18 cellular contexts compared by ENCODE assay signal in the genomic region with DNA sequence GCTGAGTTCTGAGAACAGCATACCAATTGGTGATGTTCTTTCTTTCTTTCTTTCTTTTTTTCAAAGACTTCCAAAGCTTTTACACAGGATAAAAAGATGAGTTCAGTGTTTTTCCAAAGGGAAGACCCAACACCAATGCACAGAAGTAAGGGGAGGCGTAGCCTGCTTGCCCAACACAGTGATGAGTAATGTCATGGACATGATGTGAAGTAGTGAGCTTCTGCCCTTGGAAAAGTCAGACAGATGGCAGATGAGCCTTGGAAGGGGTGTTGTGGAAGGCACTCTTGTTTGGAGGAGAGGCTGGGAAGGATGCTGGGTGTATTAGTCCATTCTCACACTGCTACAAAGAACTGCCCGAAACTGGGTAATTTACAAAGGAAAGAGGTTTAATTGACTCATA. TPM values are rescaled to one million over a fixed set of nuclear protein-coding genes. Genes with fewer than 3 reads are reported as not detected.
DNase-seq lines count a peak whose midpoint lies in the region; ATAC-seq, FAIRE-seq and TF ChIP-seq lines count a peak whose summit lies in the region.
"Had no signal": no experiment of that assay in that cellular context is flagged by ENCODE, and none has a peak within 500 bp of the region (broad histone marks: within the 10 kb centered on the region; RNA-seq: fewer than 3 reads in every experiment).

No MANE protein-coding gene starts in this region.

- H2AFZ ChIP-seq in mesenchymal stem cell (ENCODE audit: low read depth, low read length): no peak overlapping the region

- H3K36me3 ChIP-seq in bronchial epithelial cell (ENCODE audit: control insufficient read depth, insufficient read depth, low read length): peaks cover 7% of the 10 kb centered on the region
- H3K36me3 ChIP-seq in mesenchymal stem cell (ENCODE audit: control insufficient read depth in 1 of 2, insufficient read depth in 2 of 2, low read depth in 1 of 2, low read length in 2 of 2): peaks cover 0 to 19% of the 10 kb centered on the region in 2 experiments
- H3K36me3 ChIP-seq in tibial nerve: peaks cover 0 to 29% (median 0%) of the 10 kb centered on the region in 3 donors
- H3K36me3 ChIP-seq in heart left ventricle: peaks cover 0 to 14% (median 0%) of the 10 kb centered on the region in 9 donors

- TF ChIP-seq EP300 in tibial nerve (IDR thresholded peaks at IDR 0.05): no peak

- H3K9me3 ChIP-seq in mesenchymal stem cell (ENCODE audit: control insufficient read depth, low read length) (no peaks in the 10 kb centered on the region), tibial nerve (no peaks in the 10 kb centered on the region), heart left ventricle (no peaks in the 10 kb centered on the region)
- H3K9me3 ChIP-seq: gastroesophageal sphincter, MG63 had no signal

- no peak for TF ChIP-seq POLR2A in tibial nerve (IDR thresholded peaks at IDR 0.05)
- TF ChIP-seq POLR2A in heart left ventricle (IDR thresholded peaks at IDR 0.05): no peak

- H4K91ac ChIP-seq in mesenchymal stem cell (ENCODE audit: low read length): peak overlapping the region; percentile 48

- no peak overlapping the region for H3K9ac ChIP-seq in mesenchymal stem cell (ENCODE audit: low read length)

- H3K27ac ChIP-seq in mesenchymal stem cell (ENCODE audit: low read length, poor library complexity, severe bottlenecking) (no peak overlapping the region), tibial nerve (no peak overlapping the region), heart left ventricle (no peak overlapping the region)
- H3K27ac ChIP-seq: gastroesophageal sphincter had no signal

- no peak overlapping the region for H2BK120ac ChIP-seq in mesenchymal stem cell (ENCODE audit: low read depth, low read length)

- DNase-seq in AG10803 (ENCODE audit: low read depth): peak; percentile 73
- peak; percentile 49 for DNase-seq in LHCN-M2 (ENCODE audit: low read depth)
- DNase-seq in bronchial epithelial cell (ENCODE audit: low read depth): peak; percentile 65
- DNase-seq in mesenchymal stem cell: peak; percentile 89
- no peak for DNase-seq in tibial nerve (ENCODE audit: low spot score in 2 of 2)
- no peak for DNase-seq in GF-D8 (lab: John Stamatoyannopoulos, UW)
- no peak for DNase-seq in heart left ventricle
- DNase-seq in T-helper 9 cell: no peak
- DNase-seq: activated CD4-positive, alpha-beta T cell treated with anti-CD3 and anti-CD28 coated beads, Interleukin-2, amount 50 U/mL, for 48 hours; activated T-cell treated with anti-CD3 and anti-CD28 coated beads, Interleukin-2, amount 50 U/mL, for 72 hours; NCI-H2081; NCI-H774; occipital lobe; stimulated activated naive CD4-positive, alpha-beta T cell treated with Interleukin-2 at 50 U/mL for 16 hours had no signal

- H2AK5ac ChIP-seq in mesenchymal stem cell (ENCODE audit: low read length, severe bottlenecking): no peak overlapping the region

- no peak overlapping the region for H3K4me2 ChIP-seq in mesenchymal stem cell (ENCODE audit: low read length, poor library complexity, severe bottlenecking)

- peak overlapping the region in 1 of 2 experiments; percentile 29 for H2BK12ac ChIP-seq in mesenchymal stem cell (ENCODE audit: low read length in 2 of 2)

- H2BK5ac ChIP-seq in mesenchymal stem cell (ENCODE audit: low read depth, low read length, poor library complexity, severe bottlenecking): no peak overlapping the region

- no peak overlapping the region for H4K8ac ChIP-seq in mesenchymal stem cell (ENCODE audit: low read length)

- no peak overlapping the region for H3K4me3 ChIP-seq in AG10803 (ENCODE audit: low read length)
- no peak overlapping the region for H3K4me3 ChIP-seq in bronchial epithelial cell (ENCODE audit: low read depth, low read length)
- no peak overlapping the region for H3K4me3 ChIP-seq in mesenchymal stem cell (ENCODE audit: insufficient read depth in 1 of 2, low read depth in 1 of 2, low read length in 2 of 2)
- no peak overlapping the region for H3K4me3 ChIP-seq in tibial nerve
- H3K4me3 ChIP-seq in heart left ventricle: no peak overlapping the region
- H3K4me3 ChIP-seq: gastroesophageal sphincter, MG63, skin epidermis had no signal

- H3K18ac ChIP-seq in mesenchymal stem cell (ENCODE audit: low read depth in 1 of 2, low read length in 2 of 2): peak overlapping the region in 1 of 2 experiments; percentile 8

- intact Hi-C loops in heart left ventricle (cut with DNase I): no loop called here

- FAIRE-seq in bronchial epithelial cell (lab: Jason Lieb, UNC): no peak

- H3K23ac ChIP-seq in mesenchymal stem cell (ENCODE audit: low read length in 2 of 2): no peak overlapping the region

- 53% methylated on average over 2 of the region's 2 CpGs for WGBS in mesenchymal stem cell
- WGBS in tibial nerve, 2 donors: 84 to 94% methylated on average over 2 of the region's 2 CpGs
- WGBS in heart left ventricle, 4 donors: 92 to 96% (median 94%) methylated on average over 2 of the region's 2 CpGs

- H3K4ac ChIP-seq in mesenchymal stem cell (ENCODE audit: low read depth in 1 of 2, low read length in 2 of 2): no peak overlapping the region

- no peaks in the 10 kb centered on the region for H3K27me3 ChIP-seq in bronchial epithelial cell (ENCODE audit: control insufficient read depth, insufficient read depth, low read length)
- H3K27me3 ChIP-seq in mesenchymal stem cell (ENCODE audit: control insufficient read depth in 1 of 2, insufficient read depth in 1 of 2, low read length in 2 of 2): no peaks in the 10 kb centered on the region
- H3K27me3 ChIP-seq in tibial nerve: no peaks in the 10 kb centered on the region
- H3K27me3 ChIP-seq in heart left ventricle: no peaks in the 10 kb centered on the region
- H3K27me3 ChIP-seq: gastroesophageal sphincter, MG63 had no signal

- no peak for ATAC-seq in heart left ventricle
- ATAC-seq: gastroesophageal sphincter had no signal

- no peak overlapping the region for H3K14ac ChIP-seq in mesenchymal stem cell (ENCODE audit: low read length in 2 of 2)

- peak overlapping the region; percentile 9 for H2BK15ac ChIP-seq in mesenchymal stem cell (ENCODE audit: low read depth, poor library complexity, severe bottlenecking)

- peaks cover 16% of the 10 kb centered on the region for H3K4me1 ChIP-seq in mesenchymal stem cell (ENCODE audit: control insufficient read depth, insufficient read depth, low read depth, low read length)
- peaks cover 0 to 11% (median 5%) of the 10 kb centered on the region in 4 donors for H3K4me1 ChIP-seq in tibial nerve
- peaks cover 0 to 18% (median 12%) of the 10 kb centered on the region in 12 donors for H3K4me1 ChIP-seq in heart left ventricle

- H3K79me1 ChIP-seq in mesenchymal stem cell (replicated peaks; ENCODE audit: low read length, poor library complexity, severe bottlenecking): no peaks in the 10 kb centered on the region

- TF ChIP-seq CTCF in AG10803 (conservative IDR thresholded peaks at IDR 0.05; ENCODE audit: low read length) (no peak), bronchial epithelial cell (IDR thresholded peaks at IDR 0.05; ENCODE audit: insufficient read depth, low read length, severe bottlenecking) (no peak), tibial nerve (IDR thresholded peaks at IDR 0.05) (no peak), heart left ventricle (IDR thresholded peaks at IDR 0.05) (no peak)

RNA-seq across cellular contexts. Expression of gene LRP11, which starts 12.7 kb away (rescaled TPM):
- total RNA-seq in LHCN-M2 (2014; rRNA removed) (46.6 and 50.9 TPM in 2 replicates), bronchial epithelial cell (108 and 129 TPM in 2 replicates), tibial nerve (10 to 100 TPM; 14.1 to 41.8 (median 31.7) TPM), heart left ventricle (10 to 100 TPM; 10.2 to 23.8 (median 13.2) TPM)
- polyA plus RNA-seq in LHCN-M2 (2012): 12.6 TPM
- polyA plus RNA-seq in mesenchymal stem cell (2013, experiment 1 of 2): 47.8 TPM
- polyA plus RNA-seq in mesenchymal stem cell (2013, experiment 2 of 2): 47.1 TPM
- polyA plus RNA-seq in heart left ventricle: 1 to 10 TPM; 5.0 to 8.1 TPM

RNA-seq across cellular contexts. Expression of gene RAET1E, which starts 46.5 kb away (rescaled TPM):
- total RNA-seq in LHCN-M2 (2014; rRNA removed) (1.3 and 2.8 TPM in 2 replicates), bronchial epithelial cell (19.0 and 35.1 TPM in 2 replicates), tibial nerve (1 to 10 TPM in 1 of 4 donors, under 1 TPM in 2, not detected in 1; 0.30 to 1.6 (median 0.44) TPM), heart left ventricle (1 to 10 TPM in 1 of 9 donors, under 1 TPM in 3, not detected in 5; 0.12 to 5.0 (median 0.50) TPM)
- 1.3 TPM for polyA plus RNA-seq in LHCN-M2 (2012)
- polyA plus RNA-seq in mesenchymal stem cell (2013, experiment 1 of 2): 0.21 TPM
- 0.25 TPM for polyA plus RNA-seq in mesenchymal stem cell (2013, experiment 2 of 2)
- polyA plus RNA-seq in heart left ventricle: under 1 TPM in 1 of 2 donors, not detected in 1; 0.46 TPM
- total RNA-seq: activated T-cell treated with anti-CD3 and anti-CD28 coated beads, Interleukin-2, amount 50 U/mL, for 72 hours; mononuclear cell; occipital lobe had no signal

Comparison
In these comparisons a context has a peak if more than half of its experiments do, and no peak if none do; other contexts are left out.
1. DNase-seq: peak in AG10803 (single experiment), LHCN-M2 (single experiment), bronchial epithelial cell (single experiment) and mesenchymal stem cell (single experiment); none in tibial nerve (0 of 2), GF-D8 (single experiment), heart left ventricle (0 of 5) and T-helper 9 cell (single experiment).